In genomic region chr3:1532935-1533606, GRCh38 we compare ENCODE assay signal across 11 cellular contexts.
DNase-seq lines count a peak whose midpoint lies in the region; ATAC-seq and TF ChIP-seq lines count a peak whose summit lies in the region.
"Had no signal": no experiment of that assay in that cellular context is flagged by ENCODE, and none has a peak within 500 bp of the region (broad histone marks: within the 10 kb centered on the region; RNA-seq: fewer than 3 reads in every experiment).

No MANE protein-coding gene starts in this region.

- H3K4me1 Mint-ChIP-seq in nephron = peaks cover 27% of the 10 kb centered on the region
- H3K4me1 Mint-ChIP-seq: CD4-positive, alpha-beta memory T cell had no signal

- no peak for TF ChIP-seq CTCF in nephron (IDR thresholded peaks at IDR 0.05; ENCODE audit: unreplicated experiment in 3 of 3)

- no peaks in the 10 kb centered on the region for H3K36me3 Mint-ChIP-seq in nephron (ENCODE audit: low read depth)
- H3K36me3 Mint-ChIP-seq: CD4-positive, alpha-beta memory T cell had no signal

- peak overlapping the region in 2 of 3 experiments; percentile 49 for H3K27ac Mint-ChIP-seq in nephron
- H3K27ac Mint-ChIP-seq: CD4-positive, alpha-beta memory T cell had no signal

- peak; percentile 3 for DNase-seq in HuH-7.5 (ENCODE audit: low spot score)
- DNase-seq in RPMI8226 = peak; percentile 56
- no peak for DNase-seq in AG08395 (ENCODE audit: low spot score)
- DNase-seq: BE2C; CD4-positive, alpha-beta memory T cell; DMS79 had no signal

- peaks cover 10% of the 10 kb centered on the region for H3K9me3 Mint-ChIP-seq in nephron

- no peak overlapping the region for H3K4me3 Mint-ChIP-seq in nephron
- H3K4me3 Mint-ChIP-seq: CD4-positive, alpha-beta memory T cell had no signal

- no peaks in the 10 kb centered on the region for H3K27me3 Mint-ChIP-seq in nephron (ENCODE audit: low read depth)
- H3K27me3 Mint-ChIP-seq: CD4-positive, alpha-beta memory T cell had no signal

- ATAC-seq in GM19455 (IDR thresholded peaks at IDR 0.05; ENCODE audit: unreplicated experiment) = peak; percentile 76
- ATAC-seq in HG03442 (IDR thresholded peaks at IDR 0.05; ENCODE audit: unreplicated experiment) = no peak
- no peak for ATAC-seq in HG03097 (IDR thresholded peaks at IDR 0.05; ENCODE audit: low FRiP score, unreplicated experiment)
- ATAC-seq: HCT116 had no signal
